Comparison of ENCODE assay signal across 27 cellular contexts in the genomic region with DNA sequence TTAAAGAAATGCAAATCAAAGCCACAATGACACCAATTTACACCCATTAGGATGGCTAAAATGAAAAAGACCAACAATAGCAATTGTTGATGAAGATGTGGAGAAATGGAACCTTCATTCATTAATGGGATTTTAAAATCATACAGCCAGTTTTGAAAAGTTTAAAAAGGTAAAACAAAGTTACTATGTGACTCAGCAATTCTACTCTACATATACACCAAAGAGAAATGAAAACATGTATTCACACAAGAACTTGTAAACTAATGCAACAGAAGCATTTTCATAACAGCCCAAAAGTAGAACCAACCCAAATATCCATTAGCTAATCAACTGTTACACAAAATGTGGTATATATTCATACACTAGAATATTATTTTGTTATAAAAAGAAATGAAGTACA.
DNase-seq lines count a peak whose midpoint lies in the region; ATAC-seq, FAIRE-seq and TF ChIP-seq lines count a peak whose summit lies in the region.
"Had no signal": no experiment of that assay in that cellular context is flagged by ENCODE, and none has a peak within 500 bp of the region (broad histone marks: within the 10 kb centered on the region; RNA-seq: fewer than 3 reads in every experiment).

No MANE protein-coding gene starts in this region.

- H3K36me3 Mint-ChIP-seq in T-helper 2 cell treated with Interferon-gamma antibody and Interleukin-4, amounts not matched to agents 5 μg/mL and 100 μg/mL, for 36 hours (ENCODE audit: low read depth), result peaks cover 4% of the 10 kb centered on the region
- no peaks in the 10 kb centered on the region; the same call in 1 of the 2 replicates for H3K36me3 Mint-ChIP-seq in WTC11

- H2BK120ac ChIP-seq in H1 (replicated peaks; ENCODE audit: low read depth, low read length), result no peak overlapping the region
- H2BK120ac ChIP-seq in mesendoderm (ENCODE audit: low read depth, low read length), result no peak overlapping the region

- H4K8ac ChIP-seq in H1 (ENCODE audit: extremely low read depth, insufficient read depth, low read length) (no peak overlapping the region), mesendoderm (ENCODE audit: low read depth, low read length) (no peak overlapping the region)

- H4K91ac ChIP-seq in H1 (replicated peaks; ENCODE audit: insufficient read length, low read length), result no peak overlapping the region

- H4K20me1 ChIP-seq in H1 (replicated peaks in 1 of 2; ENCODE audit: control insufficient read depth in 1 of 2, insufficient read depth in 2 of 2, low read length in 2 of 2), result no peaks in the 10 kb centered on the region
- H4K20me1 ChIP-seq: BLaER1 had no signal

- H4K5ac ChIP-seq in H1 (ENCODE audit: insufficient read length, low read depth, low read length), result no peak overlapping the region
- H4K5ac ChIP-seq in mesendoderm (ENCODE audit: low read length), result no peak overlapping the region

- TF ChIP-seq EP300 in A549 (IDR thresholded peaks at IDR 0.05), result no peak
- no peak for TF ChIP-seq EP300 in H1 (IDR thresholded peaks at IDR 0.05; ENCODE audit: borderline replicate concordance in 1 of 2, low read depth in 2 of 2, low read length in 2 of 2)

- TF ChIP-seq POLR2A in A549 (IDR thresholded peaks at IDR 0.05; ENCODE audit: low read length) (no peak), H1 (IDR thresholded peaks at IDR 0.05; ENCODE audit: control extremely low read depth in 1 of 2, low read depth in 2 of 2, low read length in 2 of 2) (no peak)

- H2BK12ac ChIP-seq in H1 (ENCODE audit: low read depth, low read length), result no peak overlapping the region

- H3K4ac ChIP-seq in H1 (replicated peaks; ENCODE audit: insufficient read length, low read depth, low read length), result no peak overlapping the region
- H3K4ac ChIP-seq in mesendoderm (ENCODE audit: low read depth, low read length), result no peak overlapping the region

- no peak overlapping the region for H3K23ac ChIP-seq in H1 (ENCODE audit: insufficient read length)
- H3K23ac ChIP-seq in mesendoderm (ENCODE audit: low read length), result no peak overlapping the region

- H3K4me3 ChIP-seq in A549 (no peak overlapping the region), H1 (ENCODE audit: extremely low read depth in 1 of 4, insufficient read depth in 2 of 4, low read depth in 3 of 4, low read length in 4 of 4) (no peak overlapping the region), mesendoderm (ENCODE audit: low read length) (no peak overlapping the region)
- H3K4me3 ChIP-seq: BLaER1, GM12878 had no signal

- H3K36me3 ChIP-seq in H1 (ENCODE audit: control insufficient read depth in 2 of 4, insufficient read depth in 4 of 4, low read length in 3 of 4) (no peaks in the 10 kb centered on the region), mesendoderm (ENCODE audit: control insufficient read depth, insufficient read depth, low read length) (no peaks in the 10 kb centered on the region)
- H3K36me3 ChIP-seq: BE2C had no signal

- peaks cover 2% of the 10 kb centered on the region for H3K9me3 Mint-ChIP-seq in T-helper 2 cell treated with Interferon-gamma antibody and Interleukin-4, amounts not matched to agents 5 μg/mL and 100 μg/mL, for 36 hours
- peaks cover 15% of the 10 kb centered on the region for H3K9me3 Mint-ChIP-seq in WTC11

- ATAC-seq in A549 (no peak), WTC11 (no peak)
- ATAC-seq: GM12878 had no signal

- H3K4me3 Mint-ChIP-seq in T-helper 2 cell treated with Interferon-gamma antibody and Interleukin-4, amounts not matched to agents 5 μg/mL and 100 μg/mL, for 36 hours, result no peak overlapping the region
- no peak overlapping the region for H3K4me3 Mint-ChIP-seq in WTC11
- H3K4me3 Mint-ChIP-seq: CD14-positive monocyte; CD4-positive, alpha-beta memory T cell; CD4-positive, CD25-positive, alpha-beta regulatory T cell; CD8-positive, alpha-beta memory T cell had no signal

- no peak overlapping the region for H2BK20ac ChIP-seq in H1 (ENCODE audit: low read length)

- no peak overlapping the region for H3K56ac ChIP-seq in H1 (replicated peaks; ENCODE audit: insufficient read length, low read depth, low read length)
- H3K56ac ChIP-seq in mesendoderm (ENCODE audit: low read length), result no peak overlapping the region

- no peak for DNase-seq in T-helper 2 cell treated with Interferon-gamma antibody and Interleukin-4, amounts not matched to agents 5 μg/mL and 100 μg/mL, for 36 hours (ENCODE audit: low spot score)
- DNase-seq in T-helper 2 cell (no peak), A549 (ENCODE audit: low read depth in 1 of 2, low spot score in 1 of 2) (no peak), WTC11 (ENCODE audit: low spot score) (no peak), H1 (ENCODE audit: low read depth in 1 of 2, low spot score in 2 of 2) (no peak), mesendoderm (no peak), amniotic stem cell (lab: John Stamatoyannopoulos, UW) (no peak)
- DNase-seq: ACHN; BE2C; C1 segment of cervical spinal cord; CD4-positive, alpha-beta memory T cell; CD4-positive, CD25-positive, alpha-beta regulatory T cell; CD8-positive, alpha-beta memory T cell; COR-L47; DMS 273 treated with DMSO at 0.1 percent for 48 hours; DMS153; DMS53; DMS79; DND-41; EL; GDM1 had no signal

- H3K27me3 ChIP-seq in H1 (replicated peaks in 1 of 4; ENCODE audit: control insufficient read depth in 3 of 4, extremely low read depth in 1 of 4, insufficient read depth in 3 of 4, low read length in 3 of 4) (no peaks in the 10 kb centered on the region), mesendoderm (ENCODE audit: insufficient read depth, low read length, poor library complexity) (no peaks in the 10 kb centered on the region)
- H3K27me3 ChIP-seq: BE2C, BLaER1 had no signal

- H3K9ac ChIP-seq in H1 (replicated peaks in 1 of 4; ENCODE audit: extremely low read depth in 1 of 4, low read depth in 3 of 4, low read length in 3 of 4) (no peak overlapping the region), mesendoderm (ENCODE audit: low read length) (no peak overlapping the region)
- H3K9ac ChIP-seq: BLaER1 had no signal

- H3K18ac ChIP-seq in H1 (ENCODE audit: extremely low read depth, low read length) (no peak overlapping the region), mesendoderm (ENCODE audit: low read length) (no peak overlapping the region)

- POLR2A ChIA-PET in A549 (lab: Yijun Ruan, JAX), result no interaction called here
- POLR2A ChIA-PET in WTC11 (lab: Charles Lee), result no interaction called here
- POLR2A ChIA-PET in H1 (lab: Charles Lee; ENCODE audit: partially characterized antibody), result no interaction called here

- H3K4me2 ChIP-seq in A549, result no peak overlapping the region
- H3K4me2 ChIP-seq in H1 (ENCODE audit: insufficient read depth in 1 of 2, low read depth in 2 of 2, low read length in 2 of 2), result no peak overlapping the region
- no peak overlapping the region for H3K4me2 ChIP-seq in mesendoderm (ENCODE audit: low read length)
- H3K4me2 ChIP-seq: BLaER1 had no signal

- H3K79me1 ChIP-seq in H1 (ENCODE audit: low read depth, low read length) (no peaks in the 10 kb centered on the region), mesendoderm (ENCODE audit: low read length) (no peaks in the 10 kb centered on the region)

- H3K27me3 Mint-ChIP-seq in T-helper 2 cell treated with Interferon-gamma antibody and Interleukin-4, amounts not matched to agents 5 μg/mL and 100 μg/mL, for 36 hours (ENCODE audit: low read depth), result no peaks in the 10 kb centered on the region
- H3K27me3 Mint-ChIP-seq in WTC11 (ENCODE audit: low read depth), result no peaks in the 10 kb centered on the region
- H3K27me3 Mint-ChIP-seq: CD4-positive, alpha-beta memory T cell; CD4-positive, CD25-positive, alpha-beta regulatory T cell; CD8-positive, alpha-beta memory T cell had no signal

- H2BK15ac ChIP-seq in H1 (ENCODE audit: low read length) (no peak overlapping the region), mesendoderm (replicated peaks; ENCODE audit: low read depth) (no peak overlapping the region)

- no peaks in the 10 kb centered on the region for H3K4me1 ChIP-seq in A549
- H3K4me1 ChIP-seq in H1 (replicated peaks in 1 of 4; ENCODE audit: control insufficient read depth in 3 of 4, insufficient read depth in 4 of 4, low read length in 3 of 4), result no peaks in the 10 kb centered on the region
- no peaks in the 10 kb centered on the region for H3K4me1 ChIP-seq in mesendoderm (ENCODE audit: control insufficient read depth, low read depth, low read length)
- H3K4me1 ChIP-seq: BE2C, BLaER1 had no signal

- peaks cover 6% of the 10 kb centered on the region for H3K4me1 Mint-ChIP-seq in T-helper 2 cell treated with Interferon-gamma antibody and Interleukin-4, amounts not matched to agents 5 μg/mL and 100 μg/mL, for 36 hours (ENCODE audit: low read depth)
- peaks cover 5% of the 10 kb centered on the region for H3K4me1 Mint-ChIP-seq in WTC11
- H3K4me1 Mint-ChIP-seq: CD14-positive monocyte had no signal

- H2AFZ ChIP-seq in H1 (ENCODE audit: low read length), result no peak overlapping the region

- H3K9me3 ChIP-seq in A549 (no peaks in the 10 kb centered on the region), H1 (ENCODE audit: insufficient read depth in 2 of 2, low read depth in 1 of 2, low read length in 1 of 2) (peaks cover 0 to 2% of the 10 kb centered on the region in 2 experiments; a peak in 1 of 4 replicates)
- H3K9me3 ChIP-seq: BE2C had no signal

- no peak overlapping the region for H2AK5ac ChIP-seq in H1 (ENCODE audit: low read depth, low read length)
- no peak overlapping the region for H2AK5ac ChIP-seq in mesendoderm (ENCODE audit: low read length)

- no peak overlapping the region for H3K14ac ChIP-seq in H1 (ENCODE audit: insufficient read length)

- TF ChIP-seq CTCF in A549 (IDR thresholded peaks at IDR 0.05) (no peak), WTC11 (IDR thresholded peaks at IDR 0.05) (no peak), H1 (IDR thresholded peaks at IDR 0.05; ENCODE audit: control extremely low read depth in 1 of 3, insufficient read depth in 1 of 3, low read depth in 1 of 3, low read length in 3 of 3) (no peak)

- H3K79me2 ChIP-seq in H1 (ENCODE audit: control insufficient read depth in 1 of 2, insufficient read depth in 2 of 2, low read length in 2 of 2), result peaks cover 0 to 3% of the 10 kb centered on the region in 2 experiments; a peak in 1 of 4 replicates
- H3K79me2 ChIP-seq in mesendoderm (ENCODE audit: control insufficient read depth, insufficient read depth, low read length), result no peaks in the 10 kb centered on the region

- no peaks in the 10 kb centered on the region for H3K23me2 ChIP-seq in H1 (ENCODE audit: low read depth, low read length)

- FAIRE-seq in A549 (lab: Jason Lieb, UNC) (no peak), H1 (lab: Jason Lieb, UNC) (peak; percentile 50)
- FAIRE-seq: GM12878, GM12892, GM18507 had no signal

- no peak overlapping the region for H2BK5ac ChIP-seq in H1 (ENCODE audit: low read depth, low read length)
- H2BK5ac ChIP-seq in mesendoderm (ENCODE audit: low read length), result no peak overlapping the region

- CTCF ChIA-PET in A549 (lab: Yijun Ruan, JAX), result no interaction called here
- CTCF ChIA-PET in WTC11 (lab: Charles Lee), result no interaction called here
- CTCF ChIA-PET in H1 (lab: Charles Lee; ENCODE audit: partially characterized antibody), result no interaction called here

- H3K27ac Mint-ChIP-seq in T-helper 2 cell treated with Interferon-gamma antibody and Interleukin-4, amounts not matched to agents 5 μg/mL and 100 μg/mL, for 36 hours, result peak overlapping the region; percentile 2
- H3K27ac Mint-ChIP-seq in WTC11, result 0 out of 2 replicates have a peak overlapping the region, but pooled peaks have one; percentile 22
- H3K27ac Mint-ChIP-seq: CD4-positive, alpha-beta memory T cell; CD4-positive, CD25-positive, alpha-beta regulatory T cell; CD8-positive, alpha-beta memory T cell had no signal

- no peak overlapping the region for H3K27ac ChIP-seq in A549
- no peak overlapping the region for H3K27ac ChIP-seq in H1 (ENCODE audit: low read depth, low read length)
- no peak overlapping the region for H3K27ac ChIP-seq in mesendoderm (ENCODE audit: low read depth, low read length)
- H3K27ac ChIP-seq: 22Rv1, BLaER1 had no signal

- TF ChIP-seq RAD21 in A549 (conservative IDR thresholded peaks at IDR 0.05 in 1 of 2, IDR thresholded peaks at IDR 0.05 in 1 of 2) (no peak), H1 (IDR thresholded peaks at IDR 0.05 in 1 of 2, conservative IDR thresholded peaks at IDR 0.05 in 1 of 2; ENCODE audit: low read depth in 2 of 2, low read length in 2 of 2) (no peak)
